Comparison of ENCODE assay signal across 17 cellular contexts in the genomic region with DNA sequence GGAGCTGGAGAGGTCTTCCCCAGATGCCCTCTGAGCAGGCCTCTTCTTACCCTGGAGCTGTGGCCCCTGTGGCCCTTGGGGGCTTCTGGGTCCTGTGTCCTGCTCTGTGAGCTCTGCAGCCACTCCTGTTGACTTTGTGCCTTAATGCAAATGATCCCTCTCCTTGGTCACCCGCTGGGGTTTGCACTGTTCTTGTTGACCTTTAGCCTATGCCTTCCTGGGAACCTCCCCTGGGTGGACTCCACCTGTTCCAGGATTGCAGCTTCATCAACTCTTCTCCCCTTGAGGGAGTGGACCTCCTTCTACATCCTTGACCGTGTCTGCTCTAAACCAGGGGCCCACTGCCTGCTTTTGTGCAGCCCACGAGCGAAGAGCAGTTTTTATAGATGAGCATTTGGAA. TPM values are rescaled to one million over a fixed set of nuclear protein-coding genes. Genes with fewer than 3 reads are reported as not detected.
A peak's percentile ranks its signal among the peaks of the same experiment; 100 is the strongest.
DNase-seq lines count a peak whose midpoint lies in the region; ATAC-seq and TF ChIP-seq lines count a peak whose summit lies in the region.
"Had no signal": no experiment of that assay in that cellular context is flagged by ENCODE, and none has a peak within 500 bp of the region (broad histone marks: within the 10 kb centered on the region; RNA-seq: fewer than 3 reads in every experiment).

No MANE protein-coding gene starts in this region.

- no peak overlapping the region for H2BK20ac ChIP-seq in IMR-90 (ENCODE audit: low read depth, low read length)

- POLR2A ChIA-PET in Caco-2 (lab: Charles Lee) (no interaction called here), IMR-90 (lab: Charles Lee; ENCODE audit: unreplicated experiment) (no interaction called here), SK-N-SH (lab: Yijun Ruan, JAX) (no interaction called here)

- H3K4me2 ChIP-seq in IMR-90 (ENCODE audit: low read depth, low read length) = no peak overlapping the region
- no peak overlapping the region for H3K4me2 ChIP-seq in SK-N-SH
- H3K4me2 ChIP-seq: BLaER1 treated with 17β-estradiol and CSF1 and Interleukin-3, amounts not matched to agents 10 nM and 100 nM; GM23338 had no signal

- no peak for TF ChIP-seq EP300 in SK-N-SH (IDR thresholded peaks at IDR 0.05; ENCODE audit: borderline replicate concordance in 1 of 2, low read depth in 1 of 2, low read length in 1 of 2)

- no peak overlapping the region for H3K23ac ChIP-seq in IMR-90 (ENCODE audit: low read depth, low read length)

- H3K4me1 ChIP-seq in Caco-2 = peaks cover 11% of the 10 kb centered on the region; the same call in 1 of the 2 replicates
- no peaks in the 10 kb centered on the region for H3K4me1 ChIP-seq in IMR-90 (ENCODE audit: control insufficient read depth, insufficient read depth, low read length)
- H3K4me1 ChIP-seq in mucosa of descending colon (ENCODE audit: low read depth) = no peaks in the 10 kb centered on the region
- no peaks in the 10 kb centered on the region for H3K4me1 ChIP-seq in SK-N-SH (ENCODE audit: control insufficient read depth in 1 of 2, insufficient read depth in 2 of 2, low read depth in 1 of 2, low read length in 1 of 2)

- H3K4me3 Mint-ChIP-seq in Caco-2 (ENCODE audit: unreplicated experiment) (no peak overlapping the region), progenitor cell of endocrine pancreas (ENCODE audit: low read depth) (peak overlapping the region; percentile 6)
- H3K4me3 Mint-ChIP-seq: B cell; CD8-positive, alpha-beta T cell; GM23338; H9 had no signal

- H3K56ac ChIP-seq in IMR-90 (ENCODE audit: extremely low read depth, insufficient read depth, low read length) = no peak overlapping the region

- no peak overlapping the region for H4K5ac ChIP-seq in IMR-90 (ENCODE audit: low read depth, low read length)

- H3K9me2 ChIP-seq in SK-N-SH = no peaks in the 10 kb centered on the region

- no peak for DNase-seq in Caco-2
- no peak for DNase-seq in IMR-90
- DNase-seq in mucosa of descending colon = peak in 1 of 3 donors; percentile 6
- no peak for DNase-seq in progenitor cell of endocrine pancreas (ENCODE audit: low spot score, unreplicated experiment)
- DNase-seq in NCI-H146 treated with DMSO at 0.1 percent for 48 hours (lab: John Stamatoyannopoulos, UW; ENCODE audit: unreplicated experiment) = no peak
- DNase-seq in HPDE6-E6E7 (ENCODE audit: extremely low spot score) = no peak
- DNase-seq in SK-N-SH = no peak
- DNase-seq: CD8-positive, alpha-beta T cell; DMS 273 treated with DMSO at 0.1 percent for 48 hours; DMS79; GDM1 had no signal

- no peak overlapping the region for H3K14ac ChIP-seq in IMR-90 (replicated peaks; ENCODE audit: low read depth, low read length)

- H2BK15ac ChIP-seq in IMR-90 (ENCODE audit: low read depth, low read length) = no peak overlapping the region

- no peak overlapping the region for H2BK120ac ChIP-seq in IMR-90 (ENCODE audit: low read depth, low read length)

- H3K18ac ChIP-seq in IMR-90 (ENCODE audit: low read depth, low read length) = no peak overlapping the region

- 0 out of 2 replicates have a peak, but pooled peaks cover 3% of the 10 kb centered on the region for H3K9me1 ChIP-seq in IMR-90 (ENCODE audit: insufficient read depth, low read length)

- H4K20me1 ChIP-seq in IMR-90 (ENCODE audit: insufficient read depth, low read length) (no peaks in the 10 kb centered on the region), SK-N-SH (ENCODE audit: insufficient read depth) (no peaks in the 10 kb centered on the region)
- H4K20me1 ChIP-seq: BLaER1 treated with 17β-estradiol and CSF1 and Interleukin-3, amounts not matched to agents 10 nM and 100 nM had no signal

- H4K91ac ChIP-seq in IMR-90 (ENCODE audit: insufficient read depth, low read depth, low read length) = no peak overlapping the region

- H3K4me1 Mint-ChIP-seq in Caco-2 (ENCODE audit: low read depth, unreplicated experiment) = peaks cover 16% of the 10 kb centered on the region
- H3K4me1 Mint-ChIP-seq in progenitor cell of endocrine pancreas (ENCODE audit: low read depth) = peaks cover 36% of the 10 kb centered on the region
- H3K4me1 Mint-ChIP-seq: B cell had no signal

- H3K36me3 ChIP-seq in Caco-2 (ENCODE audit: control insufficient read depth, insufficient read depth, low read length) (no peaks in the 10 kb centered on the region), IMR-90 (ENCODE audit: control insufficient read depth, insufficient read depth, low read length) (no peaks in the 10 kb centered on the region), mucosa of descending colon (ENCODE audit: low read depth) (no peaks in the 10 kb centered on the region), SK-N-SH (replicated peaks in 1 of 2; ENCODE audit: control insufficient read depth in 1 of 2, insufficient read depth in 2 of 2, low read length in 1 of 2) (no peaks in the 10 kb centered on the region)
- H3K36me3 ChIP-seq: BLaER1 treated with 17β-estradiol and CSF1 and Interleukin-3, amounts not matched to agents 10 nM and 100 nM had no signal

- H3F3A ChIP-seq in SK-N-SH (replicated peaks; ENCODE audit: insufficient read depth) = no peaks in the 10 kb centered on the region

- TF ChIP-seq CTCF in Caco-2 (IDR thresholded peaks at IDR 0.05; ENCODE audit: insufficient read depth in 1 of 2, low read depth in 1 of 2, low read length in 1 of 2, severe bottlenecking in 1 of 2, unreplicated experiment in 1 of 2) (no peak), IMR-90 (conservative IDR thresholded peaks at IDR 0.05; ENCODE audit: low read depth, low read length) (no peak), mucosa of descending colon (IDR thresholded peaks at IDR 0.05) (no peak), progenitor cell of endocrine pancreas (IDR thresholded peaks at IDR 0.05; ENCODE audit: unreplicated experiment) (no peak), SK-N-SH (IDR thresholded peaks at IDR 0.05) (no peak)

- WGBS in IMR-90 (ENCODE audit: extremely low coverage in 2 of 2, insufficient read length in 1 of 2), 2 experiments = no CpG with 5 or more reads among the region's 4 CpGs
- WGBS in SK-N-SH (ENCODE audit: low lambda C conversion rate) = 60% methylated on average over 4 of the region's 4 CpGs

- H2BK5ac ChIP-seq in IMR-90 (ENCODE audit: low read depth, low read length, poor library complexity, severe bottlenecking) = no peak overlapping the region

- H3K27ac ChIP-seq in IMR-90 (ENCODE audit: insufficient read depth, low read length) = no peak overlapping the region
- H3K27ac ChIP-seq in SK-N-SH (ENCODE audit: low read depth in 2 of 2, low read length in 1 of 2) = no peak overlapping the region
- H3K27ac ChIP-seq: BLaER1 treated with 17β-estradiol and CSF1 and Interleukin-3, amounts not matched to agents 10 nM and 100 nM had no signal

- H2AK5ac ChIP-seq in IMR-90 (ENCODE audit: low read depth, low read length) = no peak overlapping the region

- TF ChIP-seq POLR2A in IMR-90 (IDR thresholded peaks at IDR 0.05; ENCODE audit: low read depth, low read length) = no peak

- H3K4ac ChIP-seq in IMR-90 (ENCODE audit: low read depth, low read length) = no peak overlapping the region

- no peaks in the 10 kb centered on the region for H3K9me3 ChIP-seq in Caco-2
- no peaks in the 10 kb centered on the region for H3K9me3 ChIP-seq in IMR-90 (ENCODE audit: control insufficient read depth, insufficient read depth, low read length)
- no peaks in the 10 kb centered on the region for H3K9me3 ChIP-seq in mucosa of descending colon
- no peaks in the 10 kb centered on the region for H3K9me3 ChIP-seq in SK-N-SH
- H3K9me3 ChIP-seq: BLaER1 treated with 17β-estradiol and CSF1 and Interleukin-3, amounts not matched to agents 10 nM and 100 nM had no signal

- H3K27me3 ChIP-seq in Caco-2 (replicated peaks; ENCODE audit: control insufficient read depth, insufficient read depth, low read length) (no peaks in the 10 kb centered on the region), IMR-90 (ENCODE audit: control insufficient read depth, insufficient read depth, low read length) (peaks cover 14% of the 10 kb centered on the region; the same call in 1 of the 2 replicates), SK-N-SH (ENCODE audit: insufficient read depth) (no peaks in the 10 kb centered on the region; the same call in 1 of the 2 replicates)
- H3K27me3 ChIP-seq: BLaER1 treated with 17β-estradiol and CSF1 and Interleukin-3, amounts not matched to agents 10 nM and 100 nM had no signal

- H3K79me2 ChIP-seq in SK-N-SH (ENCODE audit: insufficient read depth) = no peaks in the 10 kb centered on the region

- no TSS peak for BruUV-seq in Caco-2 (replicated peaks; lab: Mats Ljungman, UMichigan)
- BruUV-seq in IMR-90 (replicated peaks; lab: Mats Ljungman, UMichigan) = no TSS peak

- ATAC-seq in IMR-90 (ENCODE audit: low read depth) (no peak), mucosa of descending colon (peak; percentile 70), HG02759 (IDR thresholded peaks at IDR 0.05; ENCODE audit: unreplicated experiment) (no peak)
- ATAC-seq: CD8-positive, alpha-beta T cell; K562 had no signal

- H3K27ac Mint-ChIP-seq in Caco-2 (ENCODE audit: unreplicated experiment) = peak overlapping the region; percentile 48
- peak overlapping the region; percentile 23 for H3K27ac Mint-ChIP-seq in progenitor cell of endocrine pancreas
- H3K27ac Mint-ChIP-seq: B cell; CD8-positive, alpha-beta T cell; GM23338 had no signal

- in situ Hi-C loops in IMR-90 (cut with MboI; ENCODE audit: low sequenced_read_pairs) = no loop called here

- H2AFZ ChIP-seq in IMR-90 (replicated peaks; ENCODE audit: low read length, poor library complexity) = peak overlapping the region; percentile 49
- H2AFZ ChIP-seq in SK-N-SH (ENCODE audit: low read depth) = no peak overlapping the region
- H2AFZ ChIP-seq: GM23338 had no signal

- CTCF ChIA-PET in Caco-2 (lab: Charles Lee) (no interaction called here), IMR-90 (lab: Yijun Ruan, JAX) (no interaction called here), SK-N-SH (lab: Yijun Ruan, JAX) (no interaction called here)

- intact Hi-C loops in Caco-2 (cut with micrococcal nuclease; ENCODE audit: unreplicated experiment) = loop anchor here (5.0 kb wide), 1 partner anchor 57 kb away; the partner anchor contains the start of gene CTBP2
- intact Hi-C loops in IMR-90 (cut with micrococcal nuclease) = no loop called here
- intact Hi-C loops in mucosa of descending colon (cut with DNase I, micrococcal nuclease) = no loop called here

- TF ChIP-seq RAD21 in IMR-90 (IDR thresholded peaks at IDR 0.05; ENCODE audit: low read length) = no peak
- TF ChIP-seq RAD21 in SK-N-SH (IDR thresholded peaks at IDR 0.05; ENCODE audit: low read length) = no peak

- H3K27me3 Mint-ChIP-seq in Caco-2 (ENCODE audit: insufficient read depth, unreplicated experiment) (no peaks in the 10 kb centered on the region), progenitor cell of endocrine pancreas (peaks cover 67% of the 10 kb centered on the region)

- H3K9me3 Mint-ChIP-seq in Caco-2 (ENCODE audit: unreplicated experiment) = no peaks in the 10 kb centered on the region
- H3K9me3 Mint-ChIP-seq in progenitor cell of endocrine pancreas (ENCODE audit: low read depth) = no peaks in the 10 kb centered on the region
- H3K9me3 Mint-ChIP-seq: CD8-positive, alpha-beta T cell; GM23338; H9 had no signal

- H3K79me1 ChIP-seq in IMR-90 (ENCODE audit: low read depth in 1 of 2, low read length in 2 of 2) = no peaks in the 10 kb centered on the region

- H4K8ac ChIP-seq in IMR-90 (ENCODE audit: low read depth in 2 of 2, low read length in 2 of 2) = no peak overlapping the region

- H2AK9ac ChIP-seq in IMR-90 (replicated peaks; ENCODE audit: low read depth, low read length, poor library complexity) = no peak overlapping the region

- H3K9ac ChIP-seq in IMR-90 (ENCODE audit: low read depth, low read length) = no peak overlapping the region
- no peak overlapping the region for H3K9ac ChIP-seq in SK-N-SH
- H3K9ac ChIP-seq: BLaER1 treated with 17β-estradiol and CSF1 and Interleukin-3, amounts not matched to agents 10 nM and 100 nM had no signal

- H3K36me3 Mint-ChIP-seq in Caco-2 (ENCODE audit: insufficient read depth, unreplicated experiment) (no peaks in the 10 kb centered on the region), progenitor cell of endocrine pancreas (ENCODE audit: insufficient read depth) (no peaks in the 10 kb centered on the region)
- H3K36me3 Mint-ChIP-seq: CD8-positive, alpha-beta T cell had no signal

- dilution Hi-C loops in IMR-90 (cut with HindIII; ENCODE audit: low sequenced_read_pairs, unreplicated experiment) = no loop called here

- H3K4me3 ChIP-seq in Caco-2 (ENCODE audit: low read depth, low read length) (no peak overlapping the region), IMR-90 (ENCODE audit: insufficient read depth, low read depth, low read length) (no peak overlapping the region), mucosa of descending colon (no peak overlapping the region), SK-N-SH (ENCODE audit: low read depth in 2 of 2, low read length in 1 of 2) (no peak overlapping the region)
- H3K4me3 ChIP-seq: BLaER1 treated with 17β-estradiol and CSF1 and Interleukin-3, amounts not matched to agents 10 nM and 100 nM; GM23338; K562 had no signal

RNA-seq across cellular contexts. Expression of gene CTBP2, which starts 58.6 kb away (rescaled TPM):
- 97.2 and 99.6 TPM in 2 replicates for total RNA-seq in Caco-2 (2022)
- total RNA-seq in IMR-90 (2012; rRNA removed) = 74.2 and 81.0 TPM in 2 replicates
- 80.2 and 86.6 TPM in 2 replicates for polyA plus RNA-seq in IMR-90 (2012; rRNA removed)
- polyA plus RNA-seq in IMR-90 (2012; cell fraction: cytosol; rRNA removed) = 63.0 and 104 TPM in 2 replicates
- polyA plus RNA-seq in IMR-90 (2012; cell fraction: nucleus; rRNA removed; ENCODE audit: low replicate concordance) = 167 and 220 TPM in 2 replicates
- total RNA-seq in mucosa of descending colon = 100 to 1,000 TPM; 109 to 137 (median 121) TPM
- 182 and 183 TPM in 2 replicates for total RNA-seq in progenitor cell of endocrine pancreas
- polyA plus RNA-seq in SK-N-SH (2012; rRNA removed) = 51.5 and 69.7 TPM in 2 replicates
- polyA plus RNA-seq in SK-N-SH (2012; cell fraction: cytosol; rRNA removed) = 41.0 and 63.0 TPM in 2 replicates
- polyA plus RNA-seq in SK-N-SH (2012; cell fraction: nucleus; rRNA removed) = 128 and 129 TPM in 2 replicates
